8 cellular contexts compared by ENCODE assay signal in the genomic region with DNA sequence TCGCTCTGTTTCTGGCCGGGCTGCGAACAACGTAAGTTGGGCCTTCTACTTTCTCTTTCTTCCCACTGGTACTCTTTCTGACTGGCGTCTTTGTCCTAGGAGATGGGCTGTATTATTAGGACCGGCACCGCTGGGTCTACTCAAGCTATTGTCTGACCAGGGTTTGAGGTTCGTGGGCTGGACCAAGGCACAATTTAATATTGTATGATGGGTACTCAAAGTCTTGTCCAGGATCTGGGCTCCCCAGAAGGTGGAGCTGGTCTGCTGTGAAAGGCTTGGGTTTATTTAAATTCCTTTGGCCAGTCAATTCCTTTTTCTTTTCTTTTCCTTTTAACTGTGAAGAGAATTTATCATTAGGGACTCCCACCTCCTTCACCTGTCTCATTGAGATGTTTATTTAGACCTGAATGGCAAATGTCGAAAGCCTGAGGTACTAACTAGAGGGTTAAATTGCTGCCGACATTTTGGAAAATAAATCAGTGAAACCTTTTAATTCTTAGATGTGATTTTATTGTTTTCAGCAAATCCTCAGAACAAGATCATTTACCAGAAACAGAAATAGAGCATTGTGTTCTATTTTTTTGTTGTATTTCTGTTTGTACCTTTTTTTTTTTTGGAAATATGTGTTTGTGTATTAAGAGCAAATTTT. TPM values are rescaled to one million over a fixed set of nuclear protein-coding genes. Genes with fewer than 3 reads are reported as not detected.
DNase-seq lines count a peak whose midpoint lies in the region; ATAC-seq and TF ChIP-seq lines count a peak whose summit lies in the region.

No MANE protein-coding gene starts in this region.

- H3K27me3 ChIP-seq in right atrium auricular region = no peaks in the 10 kb centered on the region

- H3K27ac ChIP-seq in right atrium auricular region = peak overlapping the region; percentile 58 to 81

- ATAC-seq in GM21723 (IDR thresholded peaks at IDR 0.05; ENCODE audit: unreplicated experiment) = peak; percentile 24

- peak; percentile 39 to 68 for TF ChIP-seq CTCF in right atrium auricular region (IDR thresholded peaks at IDR 0.05)

- H3K9me3 ChIP-seq in right atrium auricular region = no peaks in the 10 kb centered on the region

- peaks cover 0 to 13% of the 10 kb centered on the region in 2 donors for H3K4me1 ChIP-seq in right atrium auricular region

- H3K4me3 ChIP-seq in right atrium auricular region = peak overlapping the region; percentile 74 to 82

- no peaks in the 10 kb centered on the region for H3K36me3 ChIP-seq in right atrium auricular region

- DNase-seq in EH (ENCODE audit: low read depth) (peak; percentile 81), NCI-H1092 (lab: John Stamatoyannopoulos, UW) (peak; percentile 22), amniotic stem cell (lab: John Stamatoyannopoulos, UW) (peak; percentile 24), right atrium auricular region (ENCODE audit: low spot score) (no peak), pulmonary artery endothelial cell (ENCODE audit: low read depth, low spot score) (peak; percentile 40), putamen (ENCODE audit: low spot score) (no peak)
- DNase-seq in stimulated activated naive CD4-positive, alpha-beta T cell treated with Interleukin-2 at 50 U/mL for 16 hours (lab: John Stamatoyannopoulos, UW) = no peak

RNA-seq across cellular contexts. Expression of gene LRRC49, which starts 0.4 kb away (rescaled TPM):
- 10 to 100 TPM; 23.4 to 35.3 TPM for total RNA-seq in right atrium auricular region
- 5.6 and 6.1 TPM in 2 replicates for total RNA-seq in pulmonary artery endothelial cell

RNA-seq across cellular contexts. Expression of gene THAP10, which starts 0.8 kb away (rescaled TPM):
- 1 to 10 TPM; 3.1 to 6.3 TPM for total RNA-seq in right atrium auricular region
- total RNA-seq in pulmonary artery endothelial cell = 1.2 and 3.3 TPM in 2 replicates

RNA-seq across cellular contexts. Expression of gene LARP6, which starts 39.1 kb away (rescaled TPM):
- total RNA-seq in right atrium auricular region (10 to 100 TPM; 20.2 to 57.8 TPM), pulmonary artery endothelial cell (11.4 and 23.9 TPM in 2 replicates)

Comparison
In these comparisons a context has a peak if more than half of its experiments do, and no peak if none do; other contexts are left out.
1. DNase-seq: peak in EH (single experiment), NCI-H1092 (single experiment), amniotic stem cell (single experiment) and pulmonary artery endothelial cell (single experiment); none in right atrium auricular region (single experiment), stimulated activated naive CD4-positive, alpha-beta T cell treated with Interleukin-2 at 50 U/mL for 16 hours (single experiment) and putamen (single experiment).